8 cellular contexts compared by ENCODE assay signal in genomic region chr3:49802719-49803463, GRCh38. TPM values are rescaled to one million over a fixed set of nuclear protein-coding genes. Genes with fewer than 3 reads are reported as not detected.
DNase-seq lines count a peak whose midpoint lies in the region; ATAC-seq lines count a peak whose summit lies in the region.

Gene INKA1, plus strand, starts transcription at chr3:49803261. Its CDS starts 132 bp downstream, at chr3:49803393.

- CTCF ChIA-PET in activated naive CD4-positive, alpha-beta T cell treated with anti-CD3 and anti-CD28 coated beads, Interleukin-2, amount 10 ng/mL, durations not matched to agents 7 days and 5 days (lab: Charles Lee) = interaction anchor here (0.8 to 15.9 kb wide), 12 partner anchors 10 to 401 kb away, joined by 3 to 225 read pairs (median 4); partner anchors contain the start of genes AMIGO3, RBM5 and UBA7

- peaks cover 6% of the 10 kb centered on the region for H3K36me3 Mint-ChIP-seq in activated naive CD4-positive, alpha-beta T cell treated with anti-CD3 and anti-CD28 coated beads, Interleukin-2, amount 10 ng/mL, durations not matched to agents 7 days and 5 days

- H3K4me3 ChIP-seq in SJSA1 = peak within 1 kb of the TSS; percentile 80

- peaks cover 68% of the 10 kb centered on the region for H3K27me3 Mint-ChIP-seq in activated naive CD4-positive, alpha-beta T cell treated with anti-CD3 and anti-CD28 coated beads, Interleukin-2, amount 10 ng/mL, durations not matched to agents 7 days and 5 days

- DNase-seq in ELF-1 (ENCODE audit: low read depth, low spot score) = peak; percentile 91
- DNase-seq in Kasumi-1 (lab: John Stamatoyannopoulos, UW) = peak; percentile 87 to 88
- DNase-seq in SJSA1 (ENCODE audit: low read depth in 1 of 2, low spot score in 2 of 2) = peak; percentile 80 to 82
- DNase-seq in activated naive CD4-positive, alpha-beta T cell treated with anti-CD3 and anti-CD28 coated beads, Interleukin-2, amount 10 ng/mL, durations not matched to agents 7 days and 5 days = peak; percentile 92
- peak; percentile 85 for DNase-seq in globus pallidus (ENCODE audit: low spot score)
- peak; percentile 79 for DNase-seq in occipital lobe (lab: John Stamatoyannopoulos, UW)

- H3K27ac ChIP-seq in SJSA1 (peak within 1 kb of the TSS; percentile 41; the same call in 1 of the 2 replicates), temporal lobe (ENCODE audit: low read depth, low read length) (peak within 1 kb of the TSS; percentile 77)

- no peaks in the 10 kb centered on the region for H3K9me3 ChIP-seq in SJSA1 (replicated peaks)

- peak within 1 kb of the TSS; percentile 78 for H3K4me3 Mint-ChIP-seq in activated naive CD4-positive, alpha-beta T cell treated with anti-CD3 and anti-CD28 coated beads, Interleukin-2, amount 10 ng/mL, durations not matched to agents 7 days and 5 days

- ATAC-seq in GM21786 (IDR thresholded peaks at IDR 0.05; ENCODE audit: unreplicated experiment) = peak; percentile 40

- H3K4me1 ChIP-seq in SJSA1 (replicated peaks) = peaks cover 21% of the 10 kb centered on the region

- peaks cover 3% of the 10 kb centered on the region; the same call in 1 of the 2 replicates for H3K36me3 ChIP-seq in SJSA1

- peak within 1 kb of the TSS; percentile 67 for H3K27ac Mint-ChIP-seq in activated naive CD4-positive, alpha-beta T cell treated with anti-CD3 and anti-CD28 coated beads, Interleukin-2, amount 10 ng/mL, durations not matched to agents 7 days and 5 days

- no peaks in the 10 kb centered on the region for H3K27me3 ChIP-seq in SJSA1 (replicated peaks)

- peaks cover 46% of the 10 kb centered on the region for H3K4me1 Mint-ChIP-seq in activated naive CD4-positive, alpha-beta T cell treated with anti-CD3 and anti-CD28 coated beads, Interleukin-2, amount 10 ng/mL, durations not matched to agents 7 days and 5 days

- no peaks in the 10 kb centered on the region for H3K9me3 Mint-ChIP-seq in activated naive CD4-positive, alpha-beta T cell treated with anti-CD3 and anti-CD28 coated beads, Interleukin-2, amount 10 ng/mL, durations not matched to agents 7 days and 5 days

RNA-seq across cellular contexts. Expression of gene INKA1, which starts in this region (rescaled TPM):
- 0.56 and 1.3 TPM in 2 replicates for total RNA-seq in SJSA1 (2014; rRNA removed; shearing (Covaris generic))
- total RNA-seq in occipital lobe = 12.3 TPM
- 6.4 TPM for total RNA-seq in temporal lobe

Comparison
In these comparisons a context has a peak if more than half of its experiments do, and no peak if none do; other contexts are left out.
1. Peak in every context shown above with its lines: DNase-seq, ATAC-seq, H3K4me3 ChIP-seq and H3K27ac ChIP-seq.